Comparison of ENCODE assay signal across 13 cellular contexts in the genomic region with DNA sequence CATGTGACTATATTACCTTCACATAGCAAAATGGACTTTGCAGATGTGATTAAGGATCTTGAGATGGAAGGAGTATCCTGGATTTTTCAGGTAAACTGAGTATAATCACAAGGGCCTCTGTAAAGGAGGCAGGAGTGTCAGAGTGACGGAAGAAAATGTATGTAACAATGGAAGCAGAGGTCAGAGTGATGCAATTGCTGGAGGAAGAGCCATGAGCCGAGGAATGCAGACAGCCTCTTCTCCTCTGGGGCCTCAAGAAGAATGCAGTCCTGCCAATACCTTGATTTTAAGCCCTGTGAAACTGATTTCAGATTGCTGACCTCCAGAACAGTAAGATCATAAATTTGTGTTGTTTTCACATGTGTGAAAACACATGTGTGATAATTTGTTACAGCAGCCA. TPM values are rescaled to one million over a fixed set of nuclear protein-coding genes. Genes with fewer than 3 reads are reported as not detected.
DNase-seq lines count a peak whose midpoint lies in the region; ATAC-seq and TF ChIP-seq lines count a peak whose summit lies in the region.
"Had no signal": no experiment of that assay in that cellular context is flagged by ENCODE, and none has a peak within 500 bp of the region (broad histone marks: within the 10 kb centered on the region; RNA-seq: fewer than 3 reads in every experiment).

No MANE protein-coding gene starts in this region.

- TF ChIP-seq CTCF in WTC11 (IDR thresholded peaks at IDR 0.05) (no peak), gastroesophageal sphincter (IDR thresholded peaks at IDR 0.05) (no peak), psoas muscle (IDR thresholded peaks at IDR 0.05) (no peak), tibial nerve (IDR thresholded peaks at IDR 0.05) (no peak)

- no peak overlapping the region for H3K4me3 Mint-ChIP-seq in activated CD4-positive, alpha-beta T cell treated with anti-CD3 and anti-CD28 coated beads for 36 hours
- no peak overlapping the region for H3K4me3 Mint-ChIP-seq in WTC11

- H3K27ac ChIP-seq in gastroesophageal sphincter, result peak overlapping the region in 3 of 4 donors; percentile 16 to 43 (median 31)
- peak overlapping the region; percentile 84 for H3K27ac ChIP-seq in psoas muscle
- peak overlapping the region in 1 of 4 donors; percentile 61 for H3K27ac ChIP-seq in tibial nerve

- peaks cover 78% of the 10 kb centered on the region for H3K36me3 Mint-ChIP-seq in activated CD4-positive, alpha-beta T cell treated with anti-CD3 and anti-CD28 coated beads for 36 hours (ENCODE audit: low read depth)
- no peaks in the 10 kb centered on the region for H3K36me3 Mint-ChIP-seq in WTC11

- TF ChIP-seq EP300 in gastroesophageal sphincter (IDR thresholded peaks at IDR 0.05) (no peak), tibial nerve (IDR thresholded peaks at IDR 0.05) (no peak)

- no peaks in the 10 kb centered on the region for H3K9me3 Mint-ChIP-seq in activated CD4-positive, alpha-beta T cell treated with anti-CD3 and anti-CD28 coated beads for 36 hours (ENCODE audit: low read depth)
- H3K9me3 Mint-ChIP-seq in WTC11, result no peaks in the 10 kb centered on the region

- H3K27me3 ChIP-seq in gastroesophageal sphincter, result no peaks in the 10 kb centered on the region
- H3K27me3 ChIP-seq in psoas muscle (ENCODE audit: insufficient read depth in 3 of 3, low read length in 2 of 3), result no peaks in the 10 kb centered on the region
- no peaks in the 10 kb centered on the region for H3K27me3 ChIP-seq in tibial nerve

- H3K27me3 Mint-ChIP-seq in activated CD4-positive, alpha-beta T cell treated with anti-CD3 and anti-CD28 coated beads for 36 hours, result no peaks in the 10 kb centered on the region
- H3K27me3 Mint-ChIP-seq in WTC11 (ENCODE audit: low read depth), result peaks cover 3% of the 10 kb centered on the region; the same call in 1 of the 2 replicates

- ATAC-seq in activated CD4-positive, alpha-beta T cell treated with anti-CD3 and anti-CD28 coated beads for 36 hours, result no peak
- ATAC-seq in WTC11 (no peak), gastroesophageal sphincter (no peak), psoas muscle (no peak), GM18873 (IDR thresholded peaks at IDR 0.05; ENCODE audit: low FRiP score, unreplicated experiment) (no peak), GM19328 (IDR thresholded peaks at IDR 0.05; ENCODE audit: unreplicated experiment) (no peak)

- peak overlapping the region; percentile 100 for H3K27ac Mint-ChIP-seq in activated CD4-positive, alpha-beta T cell treated with anti-CD3 and anti-CD28 coated beads for 36 hours
- H3K27ac Mint-ChIP-seq in WTC11, result peak overlapping the region; percentile 10; the same call in 1 of the 2 replicates

- peaks cover 68% of the 10 kb centered on the region for H3K4me1 Mint-ChIP-seq in activated CD4-positive, alpha-beta T cell treated with anti-CD3 and anti-CD28 coated beads for 36 hours
- no peaks in the 10 kb centered on the region for H3K4me1 Mint-ChIP-seq in WTC11

- H3K36me3 ChIP-seq in gastroesophageal sphincter (peaks cover 0 to 50% of the 10 kb centered on the region in 2 donors), psoas muscle (ENCODE audit: insufficient read depth in 1 of 2, low read depth in 1 of 2) (peaks cover 0 to 7% of the 10 kb centered on the region in 2 donors), tibial nerve (peaks cover 0 to 58% (median 0%) of the 10 kb centered on the region in 3 donors)

- DNase-seq in activated CD4-positive, alpha-beta T cell treated with anti-CD3 and anti-CD28 coated beads for 36 hours, result no peak
- DNase-seq in activated CD4-positive, alpha-beta T cell treated with anti-CD3 and anti-CD28 coated beads, Interleukin-2, amount 50 U/mL, for 4 hours, result no peak
- DNase-seq in WTC11 (ENCODE audit: low spot score) (no peak), psoas muscle (no peak), tibial nerve (ENCODE audit: low spot score in 2 of 2) (no peak)
- DNase-seq: ACHN; activated CD4-positive, CD25-positive, alpha-beta regulatory T cell; amniotic stem cell; NCI-H1417; NCI-H510A treated with DMSO at 0.1 percent for 48 hours had no signal

- TF ChIP-seq POLR2A in gastroesophageal sphincter (IDR thresholded peaks at IDR 0.05) (no peak), tibial nerve (IDR thresholded peaks at IDR 0.05) (no peak)

- CTCF ChIA-PET in activated CD4-positive, alpha-beta T cell treated with anti-CD3 and anti-CD28 coated beads for 36 hours (lab: Charles Lee), result interaction anchor here (19.8 kb wide), 1 partner anchor 25 kb away, joined by 647 read pairs; a partner anchor contains a TSS
- CTCF ChIA-PET in WTC11 (lab: Charles Lee), result no interaction called here

- H3K9me3 ChIP-seq in gastroesophageal sphincter, result no peaks in the 10 kb centered on the region
- H3K9me3 ChIP-seq in psoas muscle, result no peaks in the 10 kb centered on the region
- no peaks in the 10 kb centered on the region for H3K9me3 ChIP-seq in tibial nerve

- intact Hi-C loops in activated CD4-positive, alpha-beta T cell treated with anti-CD3 and anti-CD28 coated beads for 36 hours (cut with DNase I, micrococcal nuclease), result no loop called here
- intact Hi-C loops in psoas muscle (cut with DNase I), result loop anchor here in 1 of 2 donors (2.0 kb wide), 1 partner anchor 16 kb away; no protein-coding TSS in a partner anchor

- peaks cover 0 to 13% (median 0%) of the 10 kb centered on the region in 3 donors for H3K4me1 ChIP-seq in gastroesophageal sphincter
- H3K4me1 ChIP-seq in psoas muscle, result peaks cover 84% of the 10 kb centered on the region
- peaks cover 0 to 5% (median 0%) of the 10 kb centered on the region in 4 donors for H3K4me1 ChIP-seq in tibial nerve

- POLR2A ChIA-PET in activated CD4-positive, alpha-beta T cell treated with anti-CD3 and anti-CD28 coated beads for 36 hours (lab: Charles Lee), result interaction anchor here (1.5 kb wide), 1 partner anchor 17 kb away, joined by 7 read pairs; no protein-coding TSS in a partner anchor
- POLR2A ChIA-PET in WTC11 (lab: Charles Lee), result no interaction called here

- H3K4me3 ChIP-seq in gastroesophageal sphincter (no peak overlapping the region), psoas muscle (no peak overlapping the region), tibial nerve (no peak overlapping the region)

- 49 to 69% methylated on average over 2 of the region's 2 CpGs for WGBS in gastroesophageal sphincter (ENCODE audit: low coverage in 1 of 2), 2 donors
- 30 to 46% (median 30%) methylated on average over 2 of the region's 2 CpGs for WGBS in psoas muscle, 3 donors
- WGBS in tibial nerve, 2 donors, result 43 to 53% methylated on average over 2 of the region's 2 CpGs

TF ChIP-seq in WTC11, 78 proteins besides CTCF, POLR2A, EP300 and RAD21:
- TF ChIP-seq, protein P1, sequence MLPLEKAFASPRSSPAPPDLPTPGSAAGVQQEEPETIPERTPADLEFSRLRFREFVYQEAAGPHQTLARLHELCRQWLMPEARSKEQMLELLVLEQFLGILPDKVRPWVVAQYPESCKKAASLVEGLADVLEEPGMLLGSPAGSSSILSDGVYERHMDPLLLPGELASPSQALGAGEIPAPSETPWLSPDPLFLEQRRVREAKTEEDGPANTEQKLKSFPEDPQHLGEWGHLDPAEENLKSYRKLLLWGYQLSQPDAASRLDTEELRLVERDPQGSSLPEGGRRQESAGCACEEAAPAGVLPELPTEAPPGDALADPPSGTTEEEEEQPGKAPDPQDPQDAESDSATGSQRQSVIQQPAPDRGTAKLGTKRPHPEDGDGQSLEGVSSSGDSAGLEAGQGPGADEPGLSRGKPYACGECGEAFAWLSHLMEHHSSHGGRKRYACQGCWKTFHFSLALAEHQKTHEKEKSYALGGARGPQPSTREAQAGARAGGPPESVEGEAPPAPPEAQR (CRISPR knock-in tag; IDR thresholded peaks at IDR 0.05), result no peak
- TF ChIP-seq CBFB (CRISPR knock-in tag; IDR thresholded peaks at IDR 0.05; ENCODE audit: low read depth) (no peak), GABPB1 (CRISPR knock-in tag; IDR thresholded peaks at IDR 0.05) (peak; percentile 73)

RNA-seq across cellular contexts. Expression of a gene that starts 15.1 kb away (rescaled TPM):
- total RNA-seq in activated CD4-positive, alpha-beta T cell treated with anti-CD3 and anti-CD28 coated beads for 36 hours, result 10 to 100 TPM; 61.6 to 77.7 TPM
- total RNA-seq in WTC11 (2021) (15.2 to 20.9 TPM (median 15.8 TPM) in 3 replicates), gastroesophageal sphincter (10 to 100 TPM in 3 of 4 donors, 1 to 10 TPM in 1; 6.4 to 11.7 (median 11.4) TPM), psoas muscle (10 to 100 TPM in 2 of 4 donors, 1 to 10 TPM in 2; 6.1 to 16.2 (median 9.3) TPM), tibial nerve (10 to 100 TPM in 1 of 4 donors, 1 to 10 TPM in 3; 6.9 to 10.2 (median 8.8) TPM)
- polyA plus RNA-seq in psoas muscle, result 10 to 100 TPM in 1 of 3 donors, 1 to 10 TPM in 2; 6.4 to 12.8 (median 10.0) TPM

RNA-seq across cellular contexts. Expression of a gene that starts 16.8 kb away (rescaled TPM):
- 10 to 100 TPM; 31.7 to 31.9 TPM for total RNA-seq in activated CD4-positive, alpha-beta T cell treated with anti-CD3 and anti-CD28 coated beads for 36 hours
- 11.5 to 14.0 TPM (median 12.1 TPM) in 3 replicates for total RNA-seq in WTC11 (2021)
- total RNA-seq in gastroesophageal sphincter, result 10 to 100 TPM in 3 of 4 donors, 1 to 10 TPM in 1; 9.7 to 42.8 (median 25.3) TPM
- 10 to 100 TPM in 3 of 4 donors, 1 to 10 TPM in 1; 7.3 to 30.1 (median 15.2) TPM for total RNA-seq in psoas muscle
- 10 to 100 TPM; 14.0 to 26.3 (median 18.8) TPM for polyA plus RNA-seq in psoas muscle
- 10 to 100 TPM; 12.2 to 21.1 (median 19.1) TPM for total RNA-seq in tibial nerve

RNA-seq across cellular contexts. Expression of a gene that starts 27.2 kb away (rescaled TPM):
- 100 to 1,000 TPM; 265 to 269 TPM for total RNA-seq in activated CD4-positive, alpha-beta T cell treated with anti-CD3 and anti-CD28 coated beads for 36 hours
- 1.8 to 2.4 TPM (median 1.9 TPM) in 3 replicates for total RNA-seq in WTC11 (2021)
- total RNA-seq in gastroesophageal sphincter, result 1 to 10 TPM in 3 of 4 donors, under 1 TPM in 1; 0.99 to 9.3 (median 3.6) TPM
- total RNA-seq in psoas muscle, result 10 to 100 TPM; 16.9 to 75.1 (median 50.4) TPM
- 10 to 100 TPM; 12.8 to 36.5 (median 18.5) TPM for polyA plus RNA-seq in psoas muscle
- total RNA-seq in tibial nerve, result 10 to 100 TPM in 1 of 4 donors, 1 to 10 TPM in 3; 5.5 to 15.5 (median 5.8) TPM

RNA-seq across cellular contexts. Expression of a gene that starts 32.6 kb away (rescaled TPM):
- 100 to 1,000 TPM; 178 to 218 TPM for total RNA-seq in activated CD4-positive, alpha-beta T cell treated with anti-CD3 and anti-CD28 coated beads for 36 hours
- total RNA-seq in WTC11 (2021) (52.7 to 60.2 TPM (median 54.4 TPM) in 3 replicates), gastroesophageal sphincter (10 to 100 TPM; 18.7 to 30.2 (median 22.4) TPM), psoas muscle (100 to 1,000 TPM in 3 of 4 donors, 10 to 100 TPM in 1; 88.2 to 277 (median 187) TPM), tibial nerve (10 to 100 TPM; 17.2 to 53.7 (median 18.0) TPM)
- 100 to 1,000 TPM; 213 to 409 (median 328) TPM for polyA plus RNA-seq in psoas muscle
